Comparison of ENCODE assay signal across 1 cellular context in genomic region chr11:61842421-61842820, GRCh38.
TF ChIP-seq lines count a peak whose summit lies in the region.

No MANE protein-coding gene starts in this region.

TF ChIP-seq in K562, 482 proteins besides CTCF, POLR2A, EP300 and RAD21:
- TF ChIP-seq ARID3A (IDR thresholded peaks at IDR 0.05; ENCODE audit: borderline replicate concordance, low read depth, low read length) (no peak), HMG20B (CRISPR knock-in tag; IDR thresholded peaks at IDR 0.05) (no peak), KDM5B (IDR thresholded peaks at IDR 0.05; ENCODE audit: insufficient replicate concordance, low read depth, low read length) (no peak), NR4A1 (CRISPR knock-in tag; IDR thresholded peaks at IDR 0.05) (no peak), NR4A1 (tag; IDR thresholded peaks at IDR 0.05) (0 out of 2 replicates have a peak, but pooled peaks have one; percentile 18), ARID4B (CRISPR knock-in tag; IDR thresholded peaks at IDR 0.05) (no peak), FOXO4 (CRISPR knock-in tag; IDR thresholded peaks at IDR 0.05) (0 out of 2 replicates have a peak, but pooled peaks have one; percentile 11), MAFK (IDR thresholded peaks at IDR 0.05; ENCODE audit: low read length) (no peak), MITF (IDR thresholded peaks at IDR 0.05) (no peak), NFRKB (IDR thresholded peaks at IDR 0.05; ENCODE audit: low read depth) (0 out of 2 replicates have a peak, but pooled peaks have one; percentile 16), ERF (CRISPR knock-in tag; IDR thresholded peaks at IDR 0.05) (peak; percentile 61; the same call in 1 of the 2 replicates), ZNF639 (CRISPR knock-in tag; conservative IDR thresholded peaks at IDR 0.05 in 1 of 2, IDR thresholded peaks at IDR 0.05 in 1 of 2) (no peak), ZNF41 (CRISPR knock-in tag; conservative IDR thresholded peaks at IDR 0.05) (0 out of 2 replicates have a peak, but pooled peaks have one; percentile 8), MAZ (CRISPR knock-in tag; conservative IDR thresholded peaks at IDR 0.05 in 1 of 2, IDR thresholded peaks at IDR 0.05 in 1 of 2) (0 out of 4 replicates have a peak, but pooled peaks of 1 of the 2 experiments have one; percentile 4), HSF4 (CRISPR knock-in tag; IDR thresholded peaks at IDR 0.05; ENCODE audit: borderline replicate concordance) (0 out of 2 replicates have a peak, but pooled peaks have one; percentile 11), TOE1 (IDR thresholded peaks at IDR 0.05; ENCODE audit: borderline replicate concordance) (no peak), TOE1 (CRISPR knock-in tag; IDR thresholded peaks at IDR 0.05; ENCODE audit: borderline replicate concordance, low read depth) (no peak), RBFOX2 (IDR thresholded peaks at IDR 0.05; ENCODE audit: low read depth, low read length) (0 out of 2 replicates have a peak, but pooled peaks have one; percentile 15), TCF3 (CRISPR knock-in tag; IDR thresholded peaks at IDR 0.05) (no peak), ZBTB17 (CRISPR knock-in tag; IDR thresholded peaks at IDR 0.05) (peak; percentile 13; the same call in 1 of the 2 replicates)
